In genomic region chr9:19876569-19877316, GRCh38 we compare ENCODE assay signal across 23 cellular contexts.
"Had no signal": no experiment of that assay in that cellular context is flagged by ENCODE, and none has a peak within 500 bp of the region (broad histone marks: within the 10 kb centered on the region; RNA-seq: fewer than 3 reads in every experiment).

No MANE protein-coding gene starts in this region.

- H3K36me3 Mint-ChIP-seq: activated naive CD4-positive, alpha-beta T cell treated with anti-CD3 and anti-CD28 coated beads, Interleukin-2, amount 50 U/mL, for 72 hours; natural killer cell treated with Interleukin-12 subunit alpha and Interleukin-12 subunit beta and Interleukin-15 and Interleukin-18, amount 100 ng/mL, for 72 hours had no signal

- H3K4me3 Mint-ChIP-seq: activated CD4-positive, alpha-beta T cell treated with anti-CD3 and anti-CD28 coated beads, Interleukin-2, amount 10 ng/mL, durations not matched to agents 7 days and 5 days; activated CD8-positive, alpha-beta T cell treated with anti-CD3 and anti-CD28 coated beads, Interleukin-2, amount 10 ng/mL, durations not matched to agents 7 days and 5 days; activated T-cell treated with anti-CD3 and anti-CD28 coated beads, Interleukin-2, amount 50 U/mL, for 24 hours; activated T-helper 17 cell treated with anti-CD3 and anti-CD28 coated beads, Interleukin-2, amount 50 U/mL, for 72 hours; natural killer cell treated with Interleukin-12 subunit alpha and Interleukin-12 subunit beta and Interleukin-15 and Interleukin-18, amount 100 ng/mL, for 72 hours; stimulated activated naive CD8-positive, alpha-beta T cell treated with anti-CD3 and anti-CD28 coated beads, Interleukin-15, Interleukin-2, amounts not matched to agents 100 ng/mL and 50 ng/mL, for 24 hours had no signal

- H3K9me3 ChIP-seq: adrenal gland, ascending aorta, neutrophil, tibial artery had no signal

- FAIRE-seq: bronchial epithelial cell had no signal

- H3K27ac ChIP-seq: adrenal gland, ascending aorta, epithelial cell of prostate, foreskin keratinocyte, left lung, neutrophil, parathyroid adenoma, skin epidermis, tibial artery, WERI-Rb-1 had no signal

- H3K9me3 Mint-ChIP-seq: activated CD4-positive, alpha-beta T cell treated with anti-CD3 and anti-CD28 coated beads, Interleukin-2, amount 10 ng/mL, durations not matched to agents 7 days and 5 days had no signal

- H3K36me3 ChIP-seq: adrenal gland, ascending aorta, left lung, neutrophil, tibial artery, WERI-Rb-1 had no signal

- H3K27me3 ChIP-seq: adrenal gland, ascending aorta, foreskin keratinocyte, left lung, neutrophil, tibial artery had no signal

- H3K4me3 ChIP-seq: adrenal gland, ascending aorta, left lung, lung, skin epidermis, tibial artery had no signal

- H3K4me1 ChIP-seq: adrenal gland, ascending aorta, foreskin keratinocyte, left lung, parathyroid adenoma had no signal

- H3K4me1 Mint-ChIP-seq: activated CD4-positive, alpha-beta T cell treated with anti-CD3 and anti-CD28 coated beads, Interleukin-2, amount 10 ng/mL, durations not matched to agents 7 days and 5 days; activated T-helper 17 cell treated with anti-CD3 and anti-CD28 coated beads, Interleukin-2, amount 50 U/mL, for 72 hours had no signal

- DNase-seq: activated CD4-positive, alpha-beta T cell treated with anti-CD3 and anti-CD28 coated beads, Interleukin-2, amount 10 ng/mL, durations not matched to agents 7 days and 5 days; activated CD4-positive, CD25-positive, alpha-beta regulatory T cell treated with anti-CD3 and anti-CD28 coated beads, Interleukin-2, amount 50 U/mL, for 72 hours; activated CD8-positive, alpha-beta T cell treated with anti-CD3 and anti-CD28 coated beads, Interleukin-2, amount 10 ng/mL, durations not matched to agents 7 days and 5 days; activated T-cell treated with anti-CD3 and anti-CD28 coated beads, Interleukin-2, amount 50 U/mL, for 24 hours; adrenal gland; cortex of kidney; foreskin keratinocyte; left lung; right cardiac atrium; stimulated activated CD4-positive, alpha-beta T cell treated with anti-CD3 and anti-CD28 coated beads, Interleukin-1b, Interleukin-23, amount 100 ng/mL, for 48 hours; tibial artery; WERI-Rb-1 had no signal

- ATAC-seq: activated CD8-positive, alpha-beta T cell treated with anti-CD3 and anti-CD28 coated beads, Interleukin-2, amount 10 ng/mL, durations not matched to agents 7 days and 5 days; activated naive CD4-positive, alpha-beta T cell treated with anti-CD3 and anti-CD28 coated beads, Interleukin-2, amount 50 U/mL, for 72 hours; activated T-helper 17 cell treated with anti-CD3 and anti-CD28 coated beads, Interleukin-2, amount 50 U/mL, for 72 hours; foreskin keratinocyte; left lung; natural killer cell treated with Interleukin-12 subunit alpha and Interleukin-12 subunit beta and Interleukin-15 and Interleukin-18, amount 100 ng/mL, for 72 hours; right cardiac atrium had no signal

- H3K27ac Mint-ChIP-seq: activated CD4-positive, alpha-beta T cell treated with anti-CD3 and anti-CD28 coated beads, Interleukin-2, amount 10 ng/mL, durations not matched to agents 7 days and 5 days; activated CD8-positive, alpha-beta T cell treated with anti-CD3 and anti-CD28 coated beads, Interleukin-2, amount 10 ng/mL, durations not matched to agents 7 days and 5 days; activated naive CD4-positive, alpha-beta T cell treated with anti-CD3 and anti-CD28 coated beads, Interleukin-2, amount 50 U/mL, for 72 hours; activated T-cell treated with anti-CD3 and anti-CD28 coated beads, Interleukin-2, amount 50 U/mL, for 24 hours; activated T-helper 17 cell treated with anti-CD3 and anti-CD28 coated beads, Interleukin-2, amount 50 U/mL, for 72 hours; natural killer cell treated with Interleukin-12 subunit alpha and Interleukin-12 subunit beta and Interleukin-15 and Interleukin-18, amount 100 ng/mL, for 72 hours; stimulated activated naive CD8-positive, alpha-beta T cell treated with anti-CD3 and anti-CD28 coated beads, Interleukin-15, Interleukin-2, amounts not matched to agents 100 ng/mL and 50 ng/mL, for 24 hours had no signal
